In genomic region chr18:59987102-59987501, GRCh38 we compare ENCODE assay signal across 26 cellular contexts.
DNase-seq lines count a peak whose midpoint lies in the region; ATAC-seq, FAIRE-seq and TF ChIP-seq lines count a peak whose summit lies in the region.
"Had no signal": no experiment of that assay in that cellular context is flagged by ENCODE, and none has a peak within 500 bp of the region (broad histone marks: within the 10 kb centered on the region; RNA-seq: fewer than 3 reads in every experiment).

No MANE protein-coding gene starts in this region.

- TF ChIP-seq EP300 in HepG2 (IDR thresholded peaks at IDR 0.05; ENCODE audit: low read depth in 2 of 2, low read length in 2 of 2), result no peak
- no peak for TF ChIP-seq EP300 in HepG2 (CRISPR knock-in tag; IDR thresholded peaks at IDR 0.05; ENCODE audit: borderline replicate concordance)

- peaks cover 30% of the 10 kb centered on the region for H3K27me3 Mint-ChIP-seq in MCF 10A (ENCODE audit: insufficient read depth, unreplicated experiment)

- H3K9me3 ChIP-seq in HepG2 (ENCODE audit: low read length) (no peaks in the 10 kb centered on the region), right lobe of liver (no peaks in the 10 kb centered on the region), Loucy (ENCODE audit: insufficient read depth, low read depth, low read length) (no peaks in the 10 kb centered on the region), OCI-LY1 (ENCODE audit: low read length) (no peaks in the 10 kb centered on the region), keratinocyte (ENCODE audit: control insufficient read depth, low read depth, low read length) (no peaks in the 10 kb centered on the region)
- H3K9me3 ChIP-seq: A549; BLaER1 treated with 17β-estradiol and CSF1 and Interleukin-3, amounts not matched to agents 10 nM and 100 nM had no signal

- H3K9ac ChIP-seq in HepG2 (ENCODE audit: insufficient read depth, low read depth, low read length), result no peak overlapping the region
- no peak overlapping the region for H3K9ac ChIP-seq in Loucy (ENCODE audit: low read depth, low read length, poor library complexity, severe bottlenecking)
- no peak overlapping the region for H3K9ac ChIP-seq in OCI-LY1 (ENCODE audit: low read length)
- H3K9ac ChIP-seq in keratinocyte (ENCODE audit: control insufficient read depth, extremely low read depth, insufficient read depth, low read length), result no peak overlapping the region
- H3K9ac ChIP-seq: BLaER1 treated with 17β-estradiol and CSF1 and Interleukin-3, amounts not matched to agents 10 nM and 100 nM had no signal

- no peak overlapping the region for H3K4me2 ChIP-seq in HepG2 (ENCODE audit: low read depth, low read length)
- H3K4me2 ChIP-seq in Loucy (ENCODE audit: low read depth, low read length, poor library complexity, severe bottlenecking), result no peak overlapping the region
- H3K4me2 ChIP-seq in OCI-LY1 (ENCODE audit: low read length), result no peak overlapping the region
- no peak overlapping the region for H3K4me2 ChIP-seq in keratinocyte (ENCODE audit: control insufficient read depth, extremely low read depth, insufficient read depth, low read depth, low read length)
- H3K4me2 ChIP-seq: A549; BLaER1 treated with 17β-estradiol and CSF1 and Interleukin-3, amounts not matched to agents 10 nM and 100 nM had no signal

- no peak for TF ChIP-seq RAD21 in HepG2 (CRISPR knock-in tag; IDR thresholded peaks at IDR 0.05)

- no peak overlapping the region for H3K27ac Mint-ChIP-seq in MCF 10A (ENCODE audit: low read depth, unreplicated experiment)
- H3K27ac Mint-ChIP-seq: B cell; CD4-positive, alpha-beta T cell; CD8-positive, alpha-beta T cell had no signal

- H3K27me3 ChIP-seq in HepG2 (ENCODE audit: control insufficient read depth in 1 of 2, insufficient read depth in 2 of 2, low read length in 2 of 2) (peaks cover 0 to 4% of the 10 kb centered on the region in 2 experiments; a peak in 2 of 5 replicates), right lobe of liver (no peaks in the 10 kb centered on the region), Loucy (ENCODE audit: insufficient read depth, low read length, poor library complexity, severe bottlenecking) (no peaks in the 10 kb centered on the region), OCI-LY1 (ENCODE audit: insufficient read depth, low read length) (no peaks in the 10 kb centered on the region), keratinocyte (ENCODE audit: control insufficient read depth, extremely low read depth, insufficient read depth, low read length) (no peaks in the 10 kb centered on the region)
- H3K27me3 ChIP-seq: BLaER1 treated with 17β-estradiol and CSF1 and Interleukin-3, amounts not matched to agents 10 nM and 100 nM had no signal

- no peaks in the 10 kb centered on the region for H3K4me1 Mint-ChIP-seq in MCF 10A (ENCODE audit: insufficient read depth, unreplicated experiment)
- H3K4me1 Mint-ChIP-seq: B cell had no signal

- H3K36me3 ChIP-seq in HepG2 (replicated peaks in 1 of 2; ENCODE audit: control insufficient read depth in 1 of 2, insufficient read depth in 2 of 2, low read length in 2 of 2) (no peaks in the 10 kb centered on the region), right lobe of liver (no peaks in the 10 kb centered on the region), Loucy (ENCODE audit: insufficient read depth, low read length) (no peaks in the 10 kb centered on the region), OCI-LY1 (ENCODE audit: insufficient read depth, low read length) (no peaks in the 10 kb centered on the region), keratinocyte (ENCODE audit: control insufficient read depth in 2 of 2, extremely low read depth in 1 of 2, insufficient read depth in 2 of 2, low read length in 2 of 2) (no peaks in the 10 kb centered on the region)
- H3K36me3 ChIP-seq: BLaER1 treated with 17β-estradiol and CSF1 and Interleukin-3, amounts not matched to agents 10 nM and 100 nM had no signal

- H3K9me2 ChIP-seq in Loucy (replicated peaks; ENCODE audit: low read depth, low read length), result no peaks in the 10 kb centered on the region
- H3K9me2 ChIP-seq in OCI-LY1 (ENCODE audit: low read depth, low read length), result no peaks in the 10 kb centered on the region

- no peaks in the 10 kb centered on the region for H4K20me1 ChIP-seq in HepG2 (ENCODE audit: insufficient read depth, low read length)
- no peaks in the 10 kb centered on the region for H4K20me1 ChIP-seq in Loucy (ENCODE audit: insufficient read depth, low read length, poor library complexity, severe bottlenecking)
- H4K20me1 ChIP-seq in OCI-LY1 (ENCODE audit: insufficient read depth, low read length), result no peaks in the 10 kb centered on the region
- no peaks in the 10 kb centered on the region for H4K20me1 ChIP-seq in keratinocyte (ENCODE audit: control insufficient read depth, extremely low read depth, insufficient read depth, low read length)
- H4K20me1 ChIP-seq: BLaER1 treated with 17β-estradiol and CSF1 and Interleukin-3, amounts not matched to agents 10 nM and 100 nM had no signal

- ATAC-seq in HepG2, result no peak
- no peak for ATAC-seq in right lobe of liver
- ATAC-seq in SK-N-SH treated with all-trans-retinoic acid at 6 μM for 48 hours, result no peak
- ATAC-seq: A549; CD8-positive, alpha-beta T cell; GM12878 had no signal

- intact Hi-C loops in HepG2 (cut with micrococcal nuclease; ENCODE audit: unreplicated experiment) (loop anchor here (5.0 to 10.0 kb wide), 2 partner anchors 698 to 715 kb away; no protein-coding TSS in a partner anchor), right lobe of liver (cut with DNase I) (loop anchor here in 1 of 2 donors (10.0 kb wide), 1 partner anchor 568 kb away; no protein-coding TSS in a partner anchor), MCF 10A (cut with micrococcal nuclease) (loop anchor here (5.0 kb wide), 1 partner anchor 85 kb away; no protein-coding TSS in a partner anchor)

- H3K79me2 ChIP-seq in HepG2 (ENCODE audit: insufficient read depth, low read length) (no peaks in the 10 kb centered on the region), Loucy (ENCODE audit: insufficient read depth, low read length) (no peaks in the 10 kb centered on the region), OCI-LY1 (ENCODE audit: insufficient read depth, low read length) (no peaks in the 10 kb centered on the region), keratinocyte (ENCODE audit: control insufficient read depth, insufficient read depth, low read length) (no peaks in the 10 kb centered on the region)

- TF ChIP-seq CTCF in HepG2 (CRISPR knock-in tag; IDR thresholded peaks at IDR 0.05) (no peak), right lobe of liver (IDR thresholded peaks at IDR 0.05) (no peak), Loucy (conservative IDR thresholded peaks at IDR 0.05; ENCODE audit: low read length) (no peak), OCI-LY1 (IDR thresholded peaks at IDR 0.05; ENCODE audit: low read length) (no peak), keratinocyte (optimal IDR thresholded peaks at IDR 0.05 in 1 of 3, IDR thresholded peaks at IDR 0.05 in 1 of 3, conservative IDR thresholded peaks at IDR 0.05 in 1 of 3; ENCODE audit: extremely low read depth in 1 of 3, insufficient read depth in 2 of 3, low read length in 3 of 3) (no peak), MCF 10A (IDR thresholded peaks at IDR 0.05; ENCODE audit: unreplicated experiment) (no peak)

- POLR2A ChIA-PET in HepG2 (lab: Yijun Ruan, JAX), result no interaction called here
- POLR2A ChIA-PET in MCF 10A (lab: Yijun Ruan, JAX), result interaction anchor here (0.6 kb wide), 1 partner anchor 408 kb away, joined by 3 read pairs; no protein-coding TSS in a partner anchor

- FAIRE-seq in HepG2 (lab: Jason Lieb, UNC), result no peak
- peak; percentile 34 for FAIRE-seq in keratinocyte (lab: Jason Lieb, UNC)
- FAIRE-seq: A549, GM12878, GM19239 had no signal

- BruUV-seq in HepG2 (replicated peaks; lab: Mats Ljungman, UMichigan) (no TSS peak), MCF 10A (replicated peaks; lab: Mats Ljungman, UMichigan) (no TSS peak)

- no peaks in the 10 kb centered on the region for H3K9me1 ChIP-seq in keratinocyte (ENCODE audit: control insufficient read depth, extremely low read depth, insufficient read depth, low read length)

- no peaks in the 10 kb centered on the region for H3K9me3 Mint-ChIP-seq in MCF 10A (ENCODE audit: unreplicated experiment)
- H3K9me3 Mint-ChIP-seq: CD4-positive, alpha-beta T cell; CD8-positive, alpha-beta T cell had no signal

- no peak for TF ChIP-seq POLR2A in HepG2 (IDR thresholded peaks at IDR 0.05; ENCODE audit: insufficient read depth in 1 of 2, low read depth in 2 of 2, low read length in 2 of 2)
- no peak for TF ChIP-seq POLR2A in right lobe of liver (IDR thresholded peaks at IDR 0.05)

- H3K27ac ChIP-seq in HepG2 (ENCODE audit: extremely low read length, insufficient read depth, low read length) (no peak overlapping the region), right lobe of liver (no peak overlapping the region), OCI-LY1 (ENCODE audit: low read depth, low read length, poor library complexity, severe bottlenecking) (peak overlapping the region; percentile 35), keratinocyte (ENCODE audit: control insufficient read depth, insufficient read depth, low read length) (no peak overlapping the region)
- H3K27ac ChIP-seq: 22Rv1; A549; BLaER1 treated with 17β-estradiol and CSF1 and Interleukin-3, amounts not matched to agents 10 nM and 100 nM; C4-2B had no signal

- 4% methylated on average over 4 of the region's 4 CpGs for WGBS in HepG2 (ENCODE audit: low lambda C conversion rate)
- 34% methylated on average over 4 of the region's 4 CpGs for WGBS in right lobe of liver (ENCODE audit: insufficient coverage, low coverage, low lambda C conversion rate, missing lambda C conversion rate)

- H2AFZ ChIP-seq in HepG2 (ENCODE audit: low read length) (no peak overlapping the region), Loucy (ENCODE audit: low read length) (peak overlapping the region; percentile 17; the same call in 1 of the 2 replicates), OCI-LY1 (ENCODE audit: low read length) (no peak overlapping the region), keratinocyte (ENCODE audit: control insufficient read depth, low read length) (no peak overlapping the region)

- no peak for DNase-seq in HepG2 (ENCODE audit: low spot score)
- DNase-seq in right lobe of liver, result no peak
- DNase-seq in keratinocyte (ENCODE audit: low read depth, low spot score), result no peak
- no peak for DNase-seq in MCF 10A (ENCODE audit: unreplicated experiment)
- DNase-seq in NCI-H2171 treated with DMSO at 0.1 percent for 48 hours (lab: John Stamatoyannopoulos, UW), result no peak
- DNase-seq: AML-193; CD4-positive, alpha-beta T cell; CD8-positive, alpha-beta T cell; COR-L47; DMS 273 treated with DMSO at 0.1 percent for 48 hours; DMS153; DMS53; DMS79; DND-41; EL; GDM1 had no signal

- dilution Hi-C loops in keratinocyte (cut with MboI; ENCODE audit: extremely low pct_ligation_motif_present, low sequenced_read_pairs), result loop anchor here (25.0 kb wide), 1 partner anchor 575 kb away; no protein-coding TSS in a partner anchor

- H3K4me3 ChIP-seq in HepG2 (replicated peaks in 1 of 3; ENCODE audit: insufficient read depth in 1 of 3, low read depth in 2 of 3, low read length in 3 of 3) (no peak overlapping the region), right lobe of liver (no peak overlapping the region), Loucy (ENCODE audit: low read length, poor library complexity, severe bottlenecking) (no peak overlapping the region), OCI-LY1 (ENCODE audit: low read depth, low read length, poor library complexity, severe bottlenecking) (no peak overlapping the region), keratinocyte (ENCODE audit: control insufficient read depth in 2 of 3, extremely low read depth in 1 of 3, insufficient read depth in 2 of 3, low read depth in 1 of 3, low read length in 3 of 3) (no peak overlapping the region)
- H3K4me3 ChIP-seq: A549; BLaER1 treated with 17β-estradiol and CSF1 and Interleukin-3, amounts not matched to agents 10 nM and 100 nM; GM12878 had no signal

- H3K4me1 ChIP-seq in HepG2 (ENCODE audit: insufficient read depth, low read length), result no peaks in the 10 kb centered on the region
- no peaks in the 10 kb centered on the region for H3K4me1 ChIP-seq in right lobe of liver
- peaks cover 3% of the 10 kb centered on the region for H3K4me1 ChIP-seq in Loucy (ENCODE audit: insufficient read depth, low read length, poor library complexity, severe bottlenecking)
- H3K4me1 ChIP-seq in OCI-LY1 (ENCODE audit: insufficient read depth, low read length, severe bottlenecking), result peaks cover 16% of the 10 kb centered on the region
- peaks cover 11% of the 10 kb centered on the region for H3K4me1 ChIP-seq in keratinocyte (ENCODE audit: control insufficient read depth, extremely low read depth, insufficient read depth, low read length)
- H3K4me1 ChIP-seq: A549 had no signal

- in situ Hi-C loops in HepG2 (cut with HindIII; ENCODE audit: extremely low pct_ligation_motif_present, low pct_unique_long_range_greater_than_20kb), result loop anchor here (10.0 kb wide), 2 partner anchors 428 to 558 kb away; no protein-coding TSS in a partner anchor

- no peaks in the 10 kb centered on the region for H3K36me3 Mint-ChIP-seq in MCF 10A (ENCODE audit: insufficient read depth, unreplicated experiment)
- H3K36me3 Mint-ChIP-seq: CD8-positive, alpha-beta T cell had no signal

- no peak overlapping the region for H3K4me3 Mint-ChIP-seq in MCF 10A (ENCODE audit: unreplicated experiment)
- H3K4me3 Mint-ChIP-seq: B cell; CD4-positive, alpha-beta T cell; CD8-positive, alpha-beta T cell had no signal

- CTCF ChIA-PET in HepG2 (lab: Yijun Ruan, JAX; ENCODE audit: low intra/inter-chr PET ratio, low total read pairs), result interaction anchor here (2.2 kb wide), 1 partner anchor 562 kb away, joined by 17 read pairs; no protein-coding TSS in a partner anchor
- CTCF ChIA-PET in MCF 10A (lab: Yijun Ruan, JAX), result interaction anchor here (0.5 to 3.7 kb wide), 11 partner anchors 9 to 679 kb away, joined by 3 to 26 read pairs (median 4); partner anchors contain the start of gene PMAIP1

- H3F3A ChIP-seq in Loucy (ENCODE audit: low read depth) (no peaks in the 10 kb centered on the region), OCI-LY1 (ENCODE audit: insufficient read depth, low read length) (no peaks in the 10 kb centered on the region)
